ENCODE assay signal across 1 cellular context in the genomic region with DNA sequence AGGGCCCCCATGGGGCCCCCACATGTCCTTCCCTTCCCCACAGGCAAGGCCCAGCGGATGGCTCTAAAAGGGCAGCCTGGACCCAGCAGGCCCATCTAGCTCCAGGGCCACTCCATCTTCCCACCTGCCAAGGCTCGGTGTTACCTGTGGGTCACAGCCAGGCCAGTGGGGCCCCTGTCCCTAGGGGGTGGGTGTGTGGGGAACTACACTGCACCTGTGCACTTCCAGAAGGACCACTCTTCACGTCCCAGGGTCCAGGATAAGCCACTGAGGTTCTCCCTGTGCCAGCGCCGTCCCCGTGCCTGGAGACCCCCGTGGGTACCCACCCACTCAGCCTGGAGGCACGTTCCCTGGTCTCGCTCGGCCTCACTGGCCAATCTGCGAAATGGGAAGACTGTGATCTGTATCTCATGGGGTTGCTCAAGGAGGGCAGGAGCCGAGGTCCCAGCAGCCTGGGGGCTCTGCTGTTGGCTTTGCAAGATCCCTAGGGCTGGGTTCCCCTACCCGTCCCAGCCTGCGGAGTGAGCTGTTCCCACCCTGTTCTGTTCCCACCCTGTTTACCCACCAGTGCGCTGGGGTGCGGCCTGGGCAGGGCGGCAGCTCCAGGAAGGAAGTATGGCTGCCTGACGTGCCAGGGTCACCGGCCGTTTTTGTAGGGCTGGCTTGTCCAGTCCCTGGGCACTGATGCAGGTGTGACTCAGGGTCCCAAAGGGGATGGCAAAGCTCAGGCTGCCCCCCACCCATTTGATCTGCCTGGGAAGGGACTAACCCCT.
TF ChIP-seq lines count a peak whose summit lies in the region.

No MANE protein-coding gene starts in this region.

TF ChIP-seq in GM23338, 12 proteins besides CTCF, POLR2A, EP300 and RAD21 (continued from another document):
- TF ChIP-seq, protein P1, sequence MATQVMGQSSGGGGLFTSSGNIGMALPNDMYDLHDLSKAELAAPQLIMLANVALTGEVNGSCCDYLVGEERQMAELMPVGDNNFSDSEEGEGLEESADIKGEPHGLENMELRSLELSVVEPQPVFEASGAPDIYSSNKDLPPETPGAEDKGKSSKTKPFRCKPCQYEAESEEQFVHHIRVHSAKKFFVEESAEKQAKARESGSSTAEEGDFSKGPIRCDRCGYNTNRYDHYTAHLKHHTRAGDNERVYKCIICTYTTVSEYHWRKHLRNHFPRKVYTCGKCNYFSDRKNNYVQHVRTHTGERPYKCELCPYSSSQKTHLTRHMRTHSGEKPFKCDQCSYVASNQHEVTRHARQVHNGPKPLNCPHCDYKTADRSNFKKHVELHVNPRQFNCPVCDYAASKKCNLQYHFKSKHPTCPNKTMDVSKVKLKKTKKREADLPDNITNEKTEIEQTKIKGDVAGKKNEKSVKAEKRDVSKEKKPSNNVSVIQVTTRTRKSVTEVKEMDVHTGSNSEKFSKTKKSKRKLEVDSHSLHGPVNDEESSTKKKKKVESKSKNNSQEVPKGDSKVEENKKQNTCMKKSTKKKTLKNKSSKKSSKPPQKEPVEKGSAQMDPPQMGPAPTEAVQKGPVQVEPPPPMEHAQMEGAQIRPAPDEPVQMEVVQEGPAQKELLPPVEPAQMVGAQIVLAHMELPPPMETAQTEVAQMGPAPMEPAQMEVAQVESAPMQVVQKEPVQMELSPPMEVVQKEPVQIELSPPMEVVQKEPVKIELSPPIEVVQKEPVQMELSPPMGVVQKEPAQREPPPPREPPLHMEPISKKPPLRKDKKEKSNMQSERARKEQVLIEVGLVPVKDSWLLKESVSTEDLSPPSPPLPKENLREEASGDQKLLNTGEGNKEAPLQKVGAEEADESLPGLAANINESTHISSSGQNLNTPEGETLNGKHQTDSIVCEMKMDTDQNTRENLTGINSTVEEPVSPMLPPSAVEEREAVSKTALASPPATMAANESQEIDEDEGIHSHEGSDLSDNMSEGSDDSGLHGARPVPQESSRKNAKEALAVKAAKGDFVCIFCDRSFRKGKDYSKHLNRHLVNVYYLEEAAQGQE (IDR thresholded peaks at IDR 0.05; ENCODE audit: unreplicated experiment) = no peak
- TF ChIP-seq EZH2 (IDR thresholded peaks at IDR 0.05; ENCODE audit: low read depth, unreplicated experiment) (no peak), ZNF331 (CRISPR knock-in tag; IDR thresholded peaks at IDR 0.05; ENCODE audit: low read depth) (no peak), POLR2AphosphoS5 (IDR thresholded peaks at IDR 0.05; ENCODE audit: low read depth) (no peak), NANOG (IDR thresholded peaks at IDR 0.05; ENCODE audit: borderline replicate concordance) (no peak), EZH2phosphoT487 (IDR thresholded peaks at IDR 0.05; ENCODE audit: unreplicated experiment) (no peak), STAT1 (IDR thresholded peaks at IDR 0.05; ENCODE audit: unreplicated experiment) (no peak), ZNF114 (CRISPR knock-in tag; IDR thresholded peaks at IDR 0.05) (no peak)
- TF ChIP-seq, protein P2, sequence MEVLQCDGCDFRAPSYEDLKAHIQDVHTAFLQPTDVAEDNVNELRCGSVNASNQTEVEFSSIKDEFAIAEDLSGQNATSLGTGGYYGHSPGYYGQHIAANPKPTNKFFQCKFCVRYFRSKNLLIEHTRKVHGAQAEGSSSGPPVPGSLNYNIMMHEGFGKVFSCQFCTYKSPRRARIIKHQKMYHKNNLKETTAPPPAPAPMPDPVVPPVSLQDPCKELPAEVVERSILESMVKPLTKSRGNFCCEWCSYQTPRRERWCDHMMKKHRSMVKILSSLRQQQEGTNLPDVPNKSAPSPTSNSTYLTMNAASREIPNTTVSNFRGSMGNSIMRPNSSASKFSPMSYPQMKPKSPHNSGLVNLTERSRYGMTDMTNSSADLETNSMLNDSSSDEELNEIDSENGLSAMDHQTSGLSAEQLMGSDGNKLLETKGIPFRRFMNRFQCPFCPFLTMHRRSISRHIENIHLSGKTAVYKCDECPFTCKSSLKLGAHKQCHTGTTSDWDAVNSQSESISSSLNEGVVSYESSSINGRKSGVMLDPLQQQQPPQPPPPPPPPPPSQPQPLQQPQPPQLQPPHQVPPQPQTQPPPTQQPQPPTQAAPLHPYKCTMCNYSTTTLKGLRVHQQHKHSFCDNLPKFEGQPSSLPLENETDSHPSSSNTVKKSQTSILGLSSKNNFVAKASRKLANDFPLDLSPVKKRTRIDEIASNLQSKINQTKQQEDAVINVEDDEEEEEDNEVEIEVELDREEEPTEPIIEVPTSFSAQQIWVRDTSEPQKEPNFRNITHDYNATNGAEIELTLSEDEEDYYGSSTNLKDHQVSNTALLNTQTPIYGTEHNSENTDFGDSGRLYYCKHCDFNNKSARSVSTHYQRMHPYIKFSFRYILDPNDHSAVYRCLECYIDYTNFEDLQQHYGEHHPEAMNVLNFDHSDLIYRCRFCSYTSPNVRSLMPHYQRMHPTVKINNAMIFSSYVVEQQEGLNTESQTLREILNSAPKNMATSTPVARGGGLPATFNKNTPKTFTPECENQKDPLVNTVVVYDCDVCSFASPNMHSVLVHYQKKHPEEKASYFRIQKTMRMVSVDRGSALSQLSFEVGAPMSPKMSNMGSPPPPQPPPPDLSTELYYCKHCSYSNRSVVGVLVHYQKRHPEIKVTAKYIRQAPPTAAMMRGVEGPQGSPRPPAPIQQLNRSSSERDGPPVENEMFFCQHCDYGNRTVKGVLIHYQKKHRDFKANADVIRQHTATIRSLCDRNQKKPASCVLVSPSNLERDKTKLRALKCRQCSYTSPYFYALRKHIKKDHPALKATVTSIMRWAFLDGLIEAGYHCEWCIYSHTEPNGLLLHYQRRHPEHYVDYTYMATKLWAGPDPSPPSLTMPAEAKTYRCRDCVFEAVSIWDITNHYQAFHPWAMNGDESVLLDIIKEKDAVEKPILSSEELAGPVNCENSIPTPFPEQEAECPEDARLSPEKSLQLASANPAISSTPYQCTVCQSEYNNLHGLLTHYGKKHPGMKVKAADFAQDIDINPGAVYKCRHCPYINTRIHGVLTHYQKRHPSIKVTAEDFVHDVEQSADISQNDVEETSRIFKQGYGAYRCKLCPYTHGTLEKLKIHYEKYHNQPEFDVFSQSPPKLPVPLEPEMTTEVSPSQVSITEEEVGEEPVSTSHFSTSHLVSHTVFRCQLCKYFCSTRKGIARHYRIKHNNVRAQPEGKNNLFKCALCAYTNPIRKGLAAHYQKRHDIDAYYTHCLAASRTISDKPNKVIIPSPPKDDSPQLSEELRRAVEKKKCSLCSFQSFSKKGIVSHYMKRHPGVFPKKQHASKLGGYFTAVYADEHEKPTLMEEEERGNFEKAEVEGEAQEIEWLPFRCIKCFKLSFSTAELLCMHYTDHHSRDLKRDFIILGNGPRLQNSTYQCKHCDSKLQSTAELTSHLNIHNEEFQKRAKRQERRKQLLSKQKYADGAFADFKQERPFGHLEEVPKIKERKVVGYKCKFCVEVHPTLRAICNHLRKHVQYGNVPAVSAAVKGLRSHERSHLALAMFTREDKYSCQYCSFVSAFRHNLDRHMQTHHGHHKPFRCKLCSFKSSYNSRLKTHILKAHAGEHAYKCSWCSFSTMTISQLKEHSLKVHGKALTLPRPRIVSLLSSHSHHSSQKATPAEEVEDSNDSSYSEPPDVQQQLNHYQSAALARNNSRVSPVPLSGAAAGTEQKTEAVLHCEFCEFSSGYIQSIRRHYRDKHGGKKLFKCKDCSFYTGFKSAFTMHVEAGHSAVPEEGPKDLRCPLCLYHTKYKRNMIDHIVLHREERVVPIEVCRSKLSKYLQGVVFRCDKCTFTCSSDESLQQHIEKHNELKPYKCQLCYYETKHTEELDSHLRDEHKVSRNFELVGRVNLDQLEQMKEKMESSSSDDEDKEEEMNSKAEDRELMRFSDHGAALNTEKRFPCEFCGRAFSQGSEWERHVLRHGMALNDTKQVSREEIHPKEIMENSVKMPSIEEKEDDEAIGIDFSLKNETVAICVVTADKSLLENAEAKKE (CRISPR knock-in tag; IDR thresholded peaks at IDR 0.05) = no peak
- TF ChIP-seq, protein P3, sequence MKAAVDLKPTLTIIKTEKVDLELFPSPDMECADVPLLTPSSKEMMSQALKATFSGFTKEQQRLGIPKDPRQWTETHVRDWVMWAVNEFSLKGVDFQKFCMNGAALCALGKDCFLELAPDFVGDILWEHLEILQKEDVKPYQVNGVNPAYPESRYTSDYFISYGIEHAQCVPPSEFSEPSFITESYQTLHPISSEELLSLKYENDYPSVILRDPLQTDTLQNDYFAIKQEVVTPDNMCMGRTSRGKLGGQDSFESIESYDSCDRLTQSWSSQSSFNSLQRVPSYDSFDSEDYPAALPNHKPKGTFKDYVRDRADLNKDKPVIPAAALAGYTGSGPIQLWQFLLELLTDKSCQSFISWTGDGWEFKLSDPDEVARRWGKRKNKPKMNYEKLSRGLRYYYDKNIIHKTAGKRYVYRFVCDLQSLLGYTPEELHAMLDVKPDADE (IDR thresholded peaks at IDR 0.05) = no peak
